ENCODE assay signal across 8 cellular contexts in genomic region chr4:54064317-54065275, GRCh38. TPM values are rescaled to one million over a fixed set of nuclear protein-coding genes. Genes with fewer than 3 reads are reported as not detected.
DNase-seq lines count a peak whose midpoint lies in the region; ATAC-seq, FAIRE-seq and TF ChIP-seq lines count a peak whose summit lies in the region.

CHIC2 (minus strand) TSS chr4:54064605; CDS start chr4:54064300, 305 bp downstream.

- peak; percentile 90 for ATAC-seq in GM18508 (IDR thresholded peaks at IDR 0.05; ENCODE audit: insufficient read depth, unreplicated experiment)
- peak; percentile 91 for ATAC-seq in HG02981 (IDR thresholded peaks at IDR 0.05; ENCODE audit: unreplicated experiment)
- ATAC-seq in right cardiac atrium, result peak; percentile 86 to 89

- H3K4me3 ChIP-seq in ascending aorta, result peak within 1 kb of the TSS; percentile 90 to 99
- H3K4me3 ChIP-seq in right cardiac atrium (ENCODE audit: low read length), result peak within 1 kb of the TSS; percentile 93

- DNase-seq in NCI-H2029 treated with DMSO at 0.1 percent for 48 hours (lab: John Stamatoyannopoulos, UW), result peak; percentile 63
- peak; percentile 95 for DNase-seq in T-helper 22 cell (ENCODE audit: low read depth)
- DNase-seq in ascending aorta (ENCODE audit: low spot score in 2 of 2), result peak; percentile 83 to 97
- peak; percentile 97 to 99 (median 98) for DNase-seq in right cardiac atrium
- peak; percentile 79 for DNase-seq in pulmonary artery endothelial cell (ENCODE audit: low read depth, low spot score)
- peak; percentile 97 for DNase-seq in urothelium cell line (ENCODE audit: low spot score)

- intact Hi-C loops in ascending aorta (cut with DNase I) (loop anchor here (1.0 to 10.0 kb wide), 7 partner anchors 17 to 1350 kb away; partner anchors contain the start of gene SCFD2), right cardiac atrium (cut with DNase I) (loop anchor here in 1 of 4 donors (10.0 kb wide), 2 partner anchors 130 to 150 kb away; no protein-coding TSS in a partner anchor)

- H3K36me3 ChIP-seq in ascending aorta, result no peaks in the 10 kb centered on the region

- H3K9me3 ChIP-seq in ascending aorta (no peaks in the 10 kb centered on the region), right cardiac atrium (ENCODE audit: control insufficient read depth, low read length) (no peaks in the 10 kb centered on the region)

- H3K27ac ChIP-seq in ascending aorta, result peak within 1 kb of the TSS; percentile 94 to 96
- peak within 1 kb of the TSS; percentile 91 for H3K27ac ChIP-seq in right cardiac atrium (ENCODE audit: low read length)

- TF ChIP-seq CTCF in ascending aorta (IDR thresholded peaks at IDR 0.05), result no peak

- H3K4me1 ChIP-seq in ascending aorta (peaks cover 0 to 36% of the 10 kb centered on the region in 2 donors), right cardiac atrium (ENCODE audit: control insufficient read depth, insufficient read depth, low read length) (peaks cover 6% of the 10 kb centered on the region)

- H3K27me3 ChIP-seq in ascending aorta (no peaks in the 10 kb centered on the region), right cardiac atrium (ENCODE audit: control insufficient read depth, insufficient read depth) (no peaks in the 10 kb centered on the region)

- WGBS in right cardiac atrium, result under 1% methylated on average over 89 of the region's 89 CpGs

- FAIRE-seq in urothelium cell line (lab: Jason Lieb, UNC), result peak; percentile 94

RNA-seq across cellular contexts. Expression of gene CHIC2, which starts in this region (rescaled TPM):
- total RNA-seq in ascending aorta, result 34.1 TPM
- total RNA-seq in right cardiac atrium, result 10 to 100 TPM; 11.1 to 18.1 (median 13.3) TPM
- 10.4 TPM for polyA plus RNA-seq in right cardiac atrium
- total RNA-seq in pulmonary artery endothelial cell, result 68.0 and 78.0 TPM in 2 replicates

Comparison
In these comparisons a context has a peak if more than half of its experiments do, and no peak if none do; other contexts are left out.
1. Peak in every context shown above with its lines: DNase-seq, ATAC-seq, H3K4me3 ChIP-seq and H3K27ac ChIP-seq.